9 cellular contexts compared by ENCODE assay signal in the genomic region with DNA sequence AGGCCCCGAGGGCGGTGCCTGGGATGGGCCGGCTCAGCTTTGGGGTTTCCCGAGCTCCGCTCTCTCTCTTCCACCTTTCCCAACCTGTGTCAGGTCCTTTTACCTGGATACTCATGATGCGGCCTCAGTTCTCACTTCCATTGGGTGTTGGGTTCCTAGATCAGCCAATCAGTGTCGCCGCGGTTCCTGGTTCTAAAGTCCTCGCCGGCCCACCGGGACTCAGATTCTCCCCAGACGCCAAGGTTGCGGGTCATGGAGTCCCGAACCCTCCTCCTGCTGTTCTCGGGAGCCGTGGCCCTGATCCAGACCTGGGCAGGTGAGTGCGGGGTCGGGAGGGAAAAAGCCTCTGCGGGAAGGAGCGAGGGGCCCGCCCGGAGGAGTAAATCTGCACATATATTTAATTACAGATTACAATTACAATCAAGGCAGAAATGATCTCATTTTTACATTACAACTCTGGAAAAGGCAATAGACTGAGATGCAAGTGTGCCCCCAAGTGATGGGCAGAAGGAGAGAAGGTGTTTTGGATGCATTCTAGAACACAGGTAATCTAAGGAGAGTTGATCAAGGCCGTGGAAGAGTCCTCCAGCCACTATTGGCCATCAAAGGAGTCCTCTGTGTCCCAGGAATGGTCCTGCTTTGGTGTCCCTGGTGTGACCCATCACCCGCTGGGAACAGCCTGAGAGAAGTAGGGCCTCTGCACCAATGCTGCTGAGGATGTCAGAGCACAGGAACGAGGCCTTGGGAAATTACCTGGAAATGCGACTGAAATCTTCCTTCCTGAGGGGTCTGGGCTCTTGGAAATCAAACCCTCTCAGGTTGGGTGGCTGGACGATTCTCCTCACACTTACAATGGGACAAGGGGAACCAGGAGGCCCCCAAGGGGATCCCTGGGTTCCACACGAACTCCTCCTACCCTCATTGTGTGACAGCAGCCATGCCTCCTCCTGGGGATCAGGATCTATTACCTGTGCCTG. TPM values are rescaled to one million over a fixed set of nuclear protein-coding genes. Genes with fewer than 3 reads are reported as not detected.
DNase-seq lines count a peak whose midpoint lies in the region; ATAC-seq, FAIRE-seq and TF ChIP-seq lines count a peak whose summit lies in the region.
"Had no signal": no experiment of that assay in that cellular context is flagged by ENCODE, and none has a peak within 500 bp of the region (broad histone marks: within the 10 kb centered on the region; RNA-seq: fewer than 3 reads in every experiment).

No MANE protein-coding gene starts in this region.

- TF ChIP-seq RAD21 in neural cell (conservative IDR thresholded peaks at IDR 0.05) = no peak

- CTCF ChIA-PET in PC-9 (lab: Charles Lee) = interaction anchor here (0.6 kb wide), 2 partner anchors 21 to 1194 kb away, joined by 4 to 8 read pairs; no protein-coding TSS in a partner anchor

- POLR2A ChIA-PET in PC-9 (lab: Charles Lee; ENCODE audit: unreplicated experiment) = interaction anchor here (0.5 to 0.7 kb wide), 11 partner anchors 11 to 849 kb away, joined by 3 to 8 read pairs (median 5); a partner anchor contains a TSS

- H3F3A ChIP-seq in PC-9 (ENCODE audit: insufficient read depth, low read depth) = no peaks in the 10 kb centered on the region
- H3F3A ChIP-seq in neural cell (ENCODE audit: insufficient read depth, low read length, poor library complexity, severe bottlenecking) = no peaks in the 10 kb centered on the region

- no peak overlapping the region for H3K9ac ChIP-seq in neural cell (ENCODE audit: low read length)

- peaks cover 6% of the 10 kb centered on the region; the same call in 1 of the 2 replicates for H3K4me1 ChIP-seq in PC-9 (replicated peaks; ENCODE audit: insufficient read depth)

- H3K4me2 ChIP-seq in PC-9 (peak overlapping the region; percentile 72), neural cell (ENCODE audit: low read length) (no peak overlapping the region)

- FAIRE-seq in GM19239 (lab: Jason Lieb, UNC) = peak; percentile 94

- no peak for TF ChIP-seq CTCF in PC-9 (conservative IDR thresholded peaks at IDR 0.05)
- TF ChIP-seq CTCF in neural cell (IDR thresholded peaks at IDR 0.05; ENCODE audit: poor library complexity, severe bottlenecking) = no peak

- peak overlapping the region; percentile 77 for H2AFZ ChIP-seq in PC-9
- H2AFZ ChIP-seq in neural cell (ENCODE audit: low read depth, low read length) = no peak overlapping the region

- H3K9me3 ChIP-seq in PC-9 (ENCODE audit: insufficient read depth, low read depth) = no peaks in the 10 kb centered on the region
- no peaks in the 10 kb centered on the region for H3K9me3 ChIP-seq in neural cell (ENCODE audit: low read length)
- H3K9me3 ChIP-seq: HAP-1 had no signal

- H3K27ac ChIP-seq in PC-9 = no peak overlapping the region
- H3K27ac ChIP-seq in neural cell (ENCODE audit: low read length) = no peak overlapping the region

- H3K79me2 ChIP-seq in PC-9 (ENCODE audit: low read depth) (no peaks in the 10 kb centered on the region), neural cell (replicated peaks; ENCODE audit: insufficient read depth, low read length) (no peaks in the 10 kb centered on the region)

- H3K36me3 ChIP-seq in PC-9 (ENCODE audit: low read depth) = no peaks in the 10 kb centered on the region
- no peaks in the 10 kb centered on the region for H3K36me3 ChIP-seq in neural cell (ENCODE audit: insufficient read depth, low read length)
- H3K36me3 ChIP-seq: HAP-1 had no signal

- TSS peak; percentile 77 for BruUV-seq in PC-9 (replicated peaks; lab: Mats Ljungman, UMichigan)

- peak overlapping the region; percentile 59 for H3K4me3 ChIP-seq in PC-9
- peak overlapping the region; percentile 57 for H3K4me3 ChIP-seq in neural cell (ENCODE audit: low read length)
- H3K4me3 ChIP-seq: HAP-1 had no signal

- no peaks in the 10 kb centered on the region for H3K9me2 ChIP-seq in PC-9 (ENCODE audit: insufficient read depth)
- no peaks in the 10 kb centered on the region for H3K9me2 ChIP-seq in neural cell (ENCODE audit: insufficient read depth, low read length)

- intact Hi-C loops in PC-9 (cut with micrococcal nuclease; ENCODE audit: unreplicated experiment) = no loop called here

- ATAC-seq in HG03457 (IDR thresholded peaks at IDR 0.05; ENCODE audit: unreplicated experiment) = peak; percentile 71

- peaks cover 3% of the 10 kb centered on the region; the same call in 1 of the 2 replicates for H3K27me3 ChIP-seq in PC-9 (ENCODE audit: insufficient read depth, low read depth)
- no peaks in the 10 kb centered on the region for H3K27me3 ChIP-seq in neural cell (ENCODE audit: insufficient read depth, low read depth, low read length)

- H4K20me1 ChIP-seq in PC-9 (ENCODE audit: insufficient read depth) (no peaks in the 10 kb centered on the region), neural cell (ENCODE audit: insufficient read depth) (no peaks in the 10 kb centered on the region)

- DNase-seq in Ammon's horn (ENCODE audit: low spot score) = peak; percentile 88
- peak; percentile 82 for DNase-seq in GM19239 (ENCODE audit: insufficient read length, low spot score)
- DNase-seq in PC-9 = peak; percentile 70 to 88
- peak; percentile 88 for DNase-seq in activated gamma-delta T cell treated with Interleukin-2 at 50 U/mL for 16 hours
- peak; percentile 25 for DNase-seq in foreskin melanocyte
- peak; percentile 84 for DNase-seq in stimulated activated naive CD4-positive, alpha-beta T cell treated with Interleukin-2 at 50 U/mL for 16 hours (lab: John Stamatoyannopoulos, UW)

- no peak for TF ChIP-seq EP300 in neural cell (conservative IDR thresholded peaks at IDR 0.05; ENCODE audit: poor library complexity, severe bottlenecking)

TF ChIP-seq in neural cell, 6 proteins besides CTCF, POLR2A, EP300 and RAD21:
- no peak for TF ChIP-seq TAF1 (IDR thresholded peaks at IDR 0.05; ENCODE audit: low read depth)
- TF ChIP-seq SMC3 (conservative IDR thresholded peaks at IDR 0.05; ENCODE audit: poor library complexity) = no peak
- TF ChIP-seq, protein P1, sequence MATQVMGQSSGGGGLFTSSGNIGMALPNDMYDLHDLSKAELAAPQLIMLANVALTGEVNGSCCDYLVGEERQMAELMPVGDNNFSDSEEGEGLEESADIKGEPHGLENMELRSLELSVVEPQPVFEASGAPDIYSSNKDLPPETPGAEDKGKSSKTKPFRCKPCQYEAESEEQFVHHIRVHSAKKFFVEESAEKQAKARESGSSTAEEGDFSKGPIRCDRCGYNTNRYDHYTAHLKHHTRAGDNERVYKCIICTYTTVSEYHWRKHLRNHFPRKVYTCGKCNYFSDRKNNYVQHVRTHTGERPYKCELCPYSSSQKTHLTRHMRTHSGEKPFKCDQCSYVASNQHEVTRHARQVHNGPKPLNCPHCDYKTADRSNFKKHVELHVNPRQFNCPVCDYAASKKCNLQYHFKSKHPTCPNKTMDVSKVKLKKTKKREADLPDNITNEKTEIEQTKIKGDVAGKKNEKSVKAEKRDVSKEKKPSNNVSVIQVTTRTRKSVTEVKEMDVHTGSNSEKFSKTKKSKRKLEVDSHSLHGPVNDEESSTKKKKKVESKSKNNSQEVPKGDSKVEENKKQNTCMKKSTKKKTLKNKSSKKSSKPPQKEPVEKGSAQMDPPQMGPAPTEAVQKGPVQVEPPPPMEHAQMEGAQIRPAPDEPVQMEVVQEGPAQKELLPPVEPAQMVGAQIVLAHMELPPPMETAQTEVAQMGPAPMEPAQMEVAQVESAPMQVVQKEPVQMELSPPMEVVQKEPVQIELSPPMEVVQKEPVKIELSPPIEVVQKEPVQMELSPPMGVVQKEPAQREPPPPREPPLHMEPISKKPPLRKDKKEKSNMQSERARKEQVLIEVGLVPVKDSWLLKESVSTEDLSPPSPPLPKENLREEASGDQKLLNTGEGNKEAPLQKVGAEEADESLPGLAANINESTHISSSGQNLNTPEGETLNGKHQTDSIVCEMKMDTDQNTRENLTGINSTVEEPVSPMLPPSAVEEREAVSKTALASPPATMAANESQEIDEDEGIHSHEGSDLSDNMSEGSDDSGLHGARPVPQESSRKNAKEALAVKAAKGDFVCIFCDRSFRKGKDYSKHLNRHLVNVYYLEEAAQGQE (IDR thresholded peaks at IDR 0.05; ENCODE audit: borderline replicate concordance) = no peak
- TF ChIP-seq POLR2AphosphoS5 (IDR thresholded peaks at IDR 0.05) = no peak
- TF ChIP-seq EZH2 (IDR thresholded peaks at IDR 0.05; ENCODE audit: borderline replicate concordance, insufficient read depth, low read length, poor library complexity, severe bottlenecking) = no peak

RNA-seq across cellular contexts. Expression of a gene that starts 34.7 kb away (rescaled TPM):
- 26.7 and 37.8 TPM in 2 replicates for total RNA-seq in PC-9 (2021)
- polyA plus RNA-seq in neural cell = 0.14 TPM in 1 of 2 replicates, not detected in the other
- polyA minus RNA-seq in neural cell = not detected in 2 replicates

RNA-seq across cellular contexts. Expression of a gene that starts 59.9 kb away (rescaled TPM):
- 11.8 and 13.5 TPM in 2 replicates for total RNA-seq in PC-9 (2021)
- 0.32 and 0.87 TPM in 2 replicates for polyA plus RNA-seq in neural cell
- 0.58 TPM in 1 of 2 replicates, not detected in the other for polyA minus RNA-seq in neural cell

Comparison
In these comparisons a context has a peak if more than half of its experiments do, and no peak if none do; other contexts are left out.
1. DNase-seq: peak in every context shown above with its lines; median percentile 88 in Ammon's horn; 88 in activated gamma-delta T cell treated with Interleukin-2 at 50 U/mL for 16 hours; 84 in stimulated activated naive CD4-positive, alpha-beta T cell treated with Interleukin-2 at 50 U/mL for 16 hours; 82 in GM19239; 79 in PC-9; 25 in foreskin melanocyte.